10 cellular contexts compared by ENCODE assay signal in the genomic region with DNA sequence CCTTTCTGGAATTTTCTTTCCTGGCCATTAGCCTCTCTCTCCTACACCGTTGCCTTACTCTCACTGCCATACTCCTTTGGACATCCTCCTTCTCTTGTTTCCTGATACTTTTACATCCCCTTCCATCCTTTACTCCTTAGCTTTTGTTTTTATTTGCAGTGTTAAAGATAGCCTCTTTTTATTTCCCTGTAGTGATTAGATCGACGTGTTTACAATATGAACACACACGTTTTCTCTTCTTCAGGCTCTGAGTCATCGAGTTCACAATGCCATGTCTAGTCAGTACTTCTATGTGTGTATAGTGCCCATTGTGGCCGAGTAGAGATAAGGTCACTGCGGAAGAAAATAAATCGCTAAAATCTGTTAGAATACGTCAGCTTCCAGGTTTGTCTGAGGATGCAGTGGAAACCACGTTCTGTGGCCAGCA.
DNase-seq lines count a peak whose midpoint lies in the region; ATAC-seq, FAIRE-seq and TF ChIP-seq lines count a peak whose summit lies in the region.
"Had no signal": no experiment of that assay in that cellular context is flagged by ENCODE, and none has a peak within 500 bp of the region (broad histone marks: within the 10 kb centered on the region; RNA-seq: fewer than 3 reads in every experiment).

No MANE protein-coding gene starts in this region.

- H3K27ac Mint-ChIP-seq in activated CD8-positive, alpha-beta T cell treated with anti-CD3 and anti-CD28 coated beads, Interleukin-2, amount 10 ng/mL, durations not matched to agents 7 days and 5 days: no peak overlapping the region
- H3K27ac Mint-ChIP-seq: T-helper 2 cell treated with Interferon-gamma antibody and Interleukin-4, amounts not matched to agents 5 μg/mL and 100 μg/mL, for 36 hours had no signal

- H3K4me3 Mint-ChIP-seq in activated CD8-positive, alpha-beta T cell treated with anti-CD3 and anti-CD28 coated beads, Interleukin-2, amount 10 ng/mL, durations not matched to agents 7 days and 5 days: peak overlapping the region; percentile 0
- H3K4me3 Mint-ChIP-seq: T-helper 2 cell treated with Interferon-gamma antibody and Interleukin-4, amounts not matched to agents 5 μg/mL and 100 μg/mL, for 36 hours had no signal

- no peaks in the 10 kb centered on the region for H3K36me3 ChIP-seq in left ventricle myocardium inferior

- no peak for TF ChIP-seq POLR2A in GM12891 (IDR thresholded peaks at IDR 0.05; ENCODE audit: low read depth, low read length)

- intact Hi-C loops in left ventricle myocardium inferior (cut with micrococcal nuclease) (no loop called here), cardiac septum (cut with DNase I) (no loop called here), left colon (cut with DNase I, micrococcal nuclease) (no loop called here)

- no peak overlapping the region for H3K4me3 ChIP-seq in left ventricle myocardium inferior

- no peaks in the 10 kb centered on the region for H3K9me3 ChIP-seq in left ventricle myocardium inferior (replicated peaks)

- FAIRE-seq in GM12891 (lab: Jason Lieb, UNC): no peak
- FAIRE-seq: G401.6 had no signal

- H3K4me1 ChIP-seq in left ventricle myocardium inferior: peaks cover 76% of the 10 kb centered on the region

- ATAC-seq in activated CD8-positive, alpha-beta T cell treated with anti-CD3 and anti-CD28 coated beads, Interleukin-2, amount 10 ng/mL, durations not matched to agents 7 days and 5 days: peak; percentile 40
- ATAC-seq in left colon (peak; percentile 87), HG02870 (IDR thresholded peaks at IDR 0.05; ENCODE audit: unreplicated experiment) (no peak)

- no peaks in the 10 kb centered on the region for H3K9me3 Mint-ChIP-seq in activated CD8-positive, alpha-beta T cell treated with anti-CD3 and anti-CD28 coated beads, Interleukin-2, amount 10 ng/mL, durations not matched to agents 7 days and 5 days (ENCODE audit: insufficient read depth)
- H3K9me3 Mint-ChIP-seq: T-helper 2 cell treated with Interferon-gamma antibody and Interleukin-4, amounts not matched to agents 5 μg/mL and 100 μg/mL, for 36 hours had no signal

- POLR2A ChIA-PET in activated CD8-positive, alpha-beta T cell treated with anti-CD3 and anti-CD28 coated beads, Interleukin-2, amount 10 ng/mL, durations not matched to agents 7 days and 5 days (lab: Charles Lee): no interaction called here

- DNase-seq in left ventricle myocardium inferior (no peak), cardiac septum (ENCODE audit: low spot score) (no peak), left colon (no peak), CD1c-positive myeloid dendritic cell (ENCODE audit: extremely low spot score) (no peak), GM12891 (ENCODE audit: insufficient read length, low spot score) (no peak), NCI-H524 treated with DMSO at 0.1 percent for 48 hours (lab: John Stamatoyannopoulos, UW) (no peak)
- DNase-seq in activated CD8-positive, alpha-beta T cell treated with anti-CD3 and anti-CD28 coated beads, Interleukin-2, amount 10 ng/mL, durations not matched to agents 7 days and 5 days: peak; percentile 36

- H3K4me1 Mint-ChIP-seq in activated CD8-positive, alpha-beta T cell treated with anti-CD3 and anti-CD28 coated beads, Interleukin-2, amount 10 ng/mL, durations not matched to agents 7 days and 5 days (ENCODE audit: low read depth): peaks cover 52% of the 10 kb centered on the region

- H3K27me3 ChIP-seq in left ventricle myocardium inferior (ENCODE audit: low read depth): no peaks in the 10 kb centered on the region

- H3K36me3 Mint-ChIP-seq in activated CD8-positive, alpha-beta T cell treated with anti-CD3 and anti-CD28 coated beads, Interleukin-2, amount 10 ng/mL, durations not matched to agents 7 days and 5 days (ENCODE audit: low read depth): peaks cover 10% of the 10 kb centered on the region

- CTCF ChIA-PET in activated CD8-positive, alpha-beta T cell treated with anti-CD3 and anti-CD28 coated beads, Interleukin-2, amount 10 ng/mL, durations not matched to agents 7 days and 5 days (lab: Charles Lee): interaction anchor here (0.7 to 5.6 kb wide), 7 partner anchors 12 to 623 kb away, joined by 3 to 38 read pairs (median 4); partner anchors contain the start of gene BCL6

- TF ChIP-seq CTCF in left ventricle myocardium inferior (IDR thresholded peaks at IDR 0.05; ENCODE audit: borderline replicate concordance): no peak

- H3K27ac ChIP-seq in left ventricle myocardium inferior (replicated peaks): peak overlapping the region; percentile 28

- H3K27me3 Mint-ChIP-seq in activated CD8-positive, alpha-beta T cell treated with anti-CD3 and anti-CD28 coated beads, Interleukin-2, amount 10 ng/mL, durations not matched to agents 7 days and 5 days (ENCODE audit: low read depth): no peaks in the 10 kb centered on the region

TF ChIP-seq in GM12891, 5 proteins besides CTCF, POLR2A, EP300 and RAD21:
- TF ChIP-seq POLR2AphosphoS5 (IDR thresholded peaks at IDR 0.05; ENCODE audit: low read depth, low read length) (no peak), POU2F2 (IDR thresholded peaks at IDR 0.05; ENCODE audit: low read depth, low read length) (no peak), SPI1 (IDR thresholded peaks at IDR 0.05; ENCODE audit: low read depth, low read length) (no peak), PAX5 (IDR thresholded peaks at IDR 0.05; ENCODE audit: insufficient read depth, low read length, severe bottlenecking) (no peak), TAF1 (IDR thresholded peaks at IDR 0.05; ENCODE audit: low read depth, low read length) (no peak)
